In genomic region chr3:36309092-36309491, GRCh38 we compare ENCODE assay signal across 26 cellular contexts.
"Had no signal": no experiment of that assay in that cellular context is flagged by ENCODE, and none has a peak within 500 bp of the region (broad histone marks: within the 10 kb centered on the region; RNA-seq: fewer than 3 reads in every experiment).

No MANE protein-coding gene starts in this region.

- H3K27ac ChIP-seq: stomach, suprapubic skin, testis, thoracic aorta, thyroid gland, tibial artery, tibial nerve, transverse colon, upper lobe of left lung, upper lobe of right lung, uterus, vagina had no signal

- H3K27me3 ChIP-seq: stomach, suprapubic skin, testis, thyroid gland, tibial artery, tibial nerve, transverse colon, upper lobe of left lung, upper lobe of right lung, uterus, vagina had no signal

- H3K9me3 ChIP-seq: stomach, suprapubic skin, testis, thoracic aorta, thyroid gland, tibial artery, tibial nerve, transverse colon, upper lobe of left lung, upper lobe of right lung, uterus, vagina had no signal

- DNase-seq: stimulated activated CD4-positive, alpha-beta T cell treated with anti-CD3 and anti-CD28 coated beads, Interleukin-2, amount 100 ng/mL, for 48 hours; stimulated activated CD4-positive, alpha-beta T cell treated with anti-CD3 and anti-CD28 coated beads, Interleukin-4, amount 100 ng/mL, for 1 hour; stimulated activated CD4-positive, alpha-beta T cell treated with anti-CD3 and anti-CD28 coated beads, Interleukin-4, amount 100 ng/mL, for 24 hours; stimulated activated CD4-positive, alpha-beta T cell treated with anti-CD3 and anti-CD28 coated beads, Interleukin-4, amount 100 ng/mL, for 4 hours; stimulated activated CD8-positive, alpha-beta memory T cell treated with anti-CD3 and anti-CD28 coated beads, Interleukin-4, amount 100 ng/mL, for 48 hours; stimulated activated naive B cell treated with anti-CD40 and anti-IgM and Interleukin-4, amounts not matched to agents 10 μg/mL and 1 μg/mL and 100 μg/mL, for 72 hours; stimulated activated naive CD4-positive, alpha-beta T cell; stimulated activated naive CD4-positive, alpha-beta T cell treated with Interleukin-2 at 50 U/mL for 16 hours; stimulated activated naive CD8-positive, alpha-beta T cell treated with anti-CD3 and anti-CD28 coated beads, Interleukin-15, amount 100 ng/mL, for 72 hours; stimulated activated naive CD8-positive, alpha-beta T cell treated with anti-CD3 and anti-CD28 coated beads, Interleukin-15, Interleukin-2, amounts not matched to agents 100 U/mL and 50 U/mL, for 24 hours; stomach; substantia nigra; testis; thyroid gland; tibial artery; transverse colon; trophoblast cell; upper lobe of left lung; upper lobe of right lung; uterus had no signal

- H3K4me3 ChIP-seq: stomach, suprapubic skin, testis, thoracic aorta, thyroid gland, tibial artery, tibial nerve, transverse colon, upper lobe of left lung, upper lobe of right lung, uterus, vagina had no signal

- H3K36me3 ChIP-seq: stomach, suprapubic skin, thoracic aorta, thyroid gland, tibial artery, tibial nerve, transverse colon, upper lobe of left lung, upper lobe of right lung, uterus, vagina had no signal

- ATAC-seq: stimulated activated effector memory CD8-positive, alpha-beta T cell treated with anti-CD3 and anti-CD28 coated beads, Interleukin-12 subunit alpha, Interleukin-12 subunit beta, amount 100 ng/mL, for 72 hours; stimulated activated memory B cell treated with anti-CD40 and anti-IgM and Interleukin-4, amounts not matched to agents 10 μg/mL and 1 μg/mL and 100 μg/mL, for 72 hours; stimulated activated naive B cell treated with anti-CD40 and anti-IgM and Interleukin-4, amounts not matched to agents 10 μg/mL and 1 μg/mL and 100 μg/mL, for 72 hours; stimulated activated naive CD8-positive, alpha-beta T cell treated with anti-CD3 and anti-CD28 coated beads, Interleukin-15, amount 100 ng/mL, for 72 hours; stimulated activated naive CD8-positive, alpha-beta T cell treated with anti-CD3 and anti-CD28 coated beads, Interleukin-15, Interleukin-2, amounts not matched to agents 100 U/mL and 50 U/mL, for 24 hours; upper lobe of right lung had no signal

- H3K4me1 ChIP-seq: stomach, suprapubic skin, testis, thyroid gland, tibial artery, tibial nerve, transverse colon, upper lobe of right lung, uterus, vagina had no signal
